In genomic region chr7:35420657-35421056, GRCh38 we compare ENCODE assay signal across 17 cellular contexts.
A peak's percentile ranks its signal among the peaks of the same experiment; 100 is the strongest.
DNase-seq lines count a peak whose midpoint lies in the region; ATAC-seq and TF ChIP-seq lines count a peak whose summit lies in the region.
"Had no signal": no experiment of that assay in that cellular context is flagged by ENCODE, and none has a peak within 500 bp of the region (broad histone marks: within the 10 kb centered on the region; RNA-seq: fewer than 3 reads in every experiment).

No MANE protein-coding gene starts in this region.

- H3K4me3 ChIP-seq in right cardiac atrium (ENCODE audit: low read length) (peak overlapping the region; percentile 27), stomach (no peak overlapping the region)

- H3K4me1 ChIP-seq in right cardiac atrium (ENCODE audit: control insufficient read depth, insufficient read depth, low read length): peaks cover 3% of the 10 kb centered on the region
- H3K4me1 ChIP-seq in stomach: peaks cover 0 to 4% (median 0%) of the 10 kb centered on the region in 4 donors

- H3K27ac ChIP-seq in right cardiac atrium (ENCODE audit: low read length): no peak overlapping the region
- no peak overlapping the region for H3K27ac ChIP-seq in stomach
- H3K27ac ChIP-seq: neutrophil had no signal

- H3K4me3 Mint-ChIP-seq in T-helper 17 cell: peak overlapping the region; percentile 12
- H3K4me3 Mint-ChIP-seq: activated T-cell treated with anti-CD3 and anti-CD28 coated beads, Interleukin-2, amount 50 U/mL, for 24 hours; effector memory CD8-positive, alpha-beta T cell had no signal

- peaks cover 49% of the 10 kb centered on the region for H3K27me3 Mint-ChIP-seq in T-helper 17 cell

- no peak for TF ChIP-seq CTCF in stomach (IDR thresholded peaks at IDR 0.05)

- peak; percentile 19 for DNase-seq in A172 (ENCODE audit: low spot score)
- DNase-seq in ELR (ENCODE audit: low read depth): peak; percentile 18
- no peak for DNase-seq in T-helper 17 cell
- no peak for DNase-seq in right cardiac atrium
- DNase-seq in SHP77 treated with DMSO at 0.1 percent for 48 hours (lab: John Stamatoyannopoulos, UW): no peak
- DNase-seq in stomach: no peak
- DNase-seq in activated CD8-positive, alpha-beta memory T cell treated with anti-CD3 and anti-CD28 coated beads, Interleukin-2, amount 50 U/mL, for 48 hours: no peak
- DNase-seq: activated T-cell treated with anti-CD3 and anti-CD28 coated beads, Interleukin-2, amount 50 U/mL, for 24 hours; central memory CD4-positive, alpha-beta T cell; effector memory CD8-positive, alpha-beta T cell; H7; Kasumi-1; NCI-H146; NCI-H226; stimulated activated CD4-positive, alpha-beta T cell treated with anti-CD3 and anti-CD28 coated beads, Interleukin-4, amount 100 ng/mL, for 4 hours had no signal

- no peaks in the 10 kb centered on the region for H3K36me3 Mint-ChIP-seq in T-helper 17 cell (ENCODE audit: low read depth)

- H3K9me3 ChIP-seq in T-helper 17 cell (ENCODE audit: control insufficient read depth, low read length, poor library complexity, severe bottlenecking) (no peaks in the 10 kb centered on the region), right cardiac atrium (ENCODE audit: control insufficient read depth, low read length) (no peaks in the 10 kb centered on the region), stomach (no peaks in the 10 kb centered on the region)
- H3K9me3 ChIP-seq: neutrophil had no signal

- no peaks in the 10 kb centered on the region for H3K27me3 ChIP-seq in right cardiac atrium (ENCODE audit: control insufficient read depth, insufficient read depth)
- H3K27me3 ChIP-seq in stomach: peaks cover 0 to 5% (median 0%) of the 10 kb centered on the region in 3 donors
- H3K27me3 ChIP-seq: neutrophil had no signal

- ATAC-seq in T-helper 17 cell: no peak
- ATAC-seq in right cardiac atrium: no peak
- ATAC-seq in HG02884 (IDR thresholded peaks at IDR 0.05; ENCODE audit: unreplicated experiment): no peak
- ATAC-seq: effector memory CD8-positive, alpha-beta T cell had no signal

- H3K27ac Mint-ChIP-seq in T-helper 17 cell: no peak overlapping the region
- H3K27ac Mint-ChIP-seq: activated T-cell treated with anti-CD3 and anti-CD28 coated beads, Interleukin-2, amount 50 U/mL, for 24 hours; effector memory CD8-positive, alpha-beta T cell had no signal

- H3K4me1 Mint-ChIP-seq in T-helper 17 cell: peaks cover 5% of the 10 kb centered on the region

- H3K36me3 ChIP-seq in stomach: no peaks in the 10 kb centered on the region
- H3K36me3 ChIP-seq: neutrophil had no signal

- 27% methylated on average over 4 of the region's 4 CpGs for WGBS in right cardiac atrium
- WGBS in stomach, 5 donors: 38 to 59% (median 44%) methylated on average over 4 of the region's 4 CpGs

- TF ChIP-seq POLR2A in stomach (IDR thresholded peaks at IDR 0.05): no peak

- TF ChIP-seq EP300 in stomach (IDR thresholded peaks at IDR 0.05): no peak

- intact Hi-C loops in right cardiac atrium (cut with DNase I): loop anchor here in 2 of 4 donors (5.0 to 10.0 kb wide), 3 partner anchors 94 to 166 kb away; partner anchors contain the start of gene TBX20 (in 1 of the 2)
- intact Hi-C loops in stomach (cut with DNase I; ENCODE audit: low total_unique reads): loop anchor here (10.0 kb wide), 1 partner anchor 94 kb away; no protein-coding TSS in a partner anchor

Comparison
In these comparisons a context has a peak if more than half of its experiments do, and no peak if none do; other contexts are left out.
1. DNase-seq: peak in A172 (single experiment) and ELR (single experiment); none in T-helper 17 cell (0 of 3), right cardiac atrium (0 of 3), SHP77 treated with DMSO at 0.1 percent for 48 hours (single experiment), stomach (single experiment) and activated CD8-positive, alpha-beta memory T cell treated with anti-CD3 and anti-CD28 coated beads, Interleukin-2, amount 50 U/mL, for 48 hours (single experiment).